ENCODE assay signal across 1 cellular context in the genomic region with DNA sequence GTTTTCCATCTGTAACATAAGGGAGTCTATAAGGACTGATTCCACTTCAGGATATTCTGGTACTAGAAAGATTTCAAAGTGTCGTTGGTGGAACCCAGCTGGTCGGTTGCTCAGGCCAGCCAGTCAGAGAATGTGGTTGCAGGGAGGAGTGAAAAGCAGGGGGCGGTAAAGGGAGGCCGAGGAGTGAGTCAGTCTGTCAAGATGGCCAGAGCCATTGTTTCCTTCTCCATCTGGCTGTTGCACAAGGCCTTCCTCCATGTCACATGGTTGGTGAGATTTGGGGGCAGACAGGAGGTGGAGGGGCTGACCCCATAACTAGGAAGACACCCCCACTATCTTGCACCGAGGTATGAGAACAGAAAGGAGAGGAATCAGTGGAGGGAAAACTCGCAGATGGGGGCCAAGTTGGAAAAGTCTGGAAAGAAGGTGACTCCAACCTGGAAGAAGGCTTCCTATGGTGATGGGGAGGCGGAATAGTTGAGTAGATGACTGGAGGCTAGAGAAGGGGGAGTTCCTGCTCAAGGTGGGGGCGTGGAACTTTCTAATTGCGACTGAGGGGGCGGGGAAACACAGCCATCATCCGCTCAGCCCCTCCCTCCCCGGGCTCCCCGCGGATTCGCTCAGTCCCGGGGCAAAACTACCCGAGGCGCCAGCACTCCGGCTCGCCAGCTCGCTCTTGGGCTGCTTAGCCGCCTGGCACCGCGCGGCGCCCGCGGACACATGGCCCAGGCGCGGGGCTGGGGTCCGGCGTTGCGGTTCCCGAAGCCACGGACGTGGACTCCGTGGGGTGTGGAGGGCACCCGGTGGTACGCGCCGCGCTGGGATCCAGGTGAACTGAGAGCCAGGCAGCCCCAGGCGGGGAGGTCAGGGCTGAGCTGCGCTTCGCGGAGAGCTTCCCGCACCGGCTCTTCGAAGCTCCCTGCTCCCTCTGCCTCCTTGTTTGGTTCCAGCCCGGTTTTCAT.
TF ChIP-seq lines count a peak whose summit lies in the region.

No MANE protein-coding gene starts in this region.

TF ChIP-seq in GM12878, 131 proteins besides CTCF, POLR2A, EP300 and RAD21 (continued from another document):
- TF ChIP-seq, protein P1, sequence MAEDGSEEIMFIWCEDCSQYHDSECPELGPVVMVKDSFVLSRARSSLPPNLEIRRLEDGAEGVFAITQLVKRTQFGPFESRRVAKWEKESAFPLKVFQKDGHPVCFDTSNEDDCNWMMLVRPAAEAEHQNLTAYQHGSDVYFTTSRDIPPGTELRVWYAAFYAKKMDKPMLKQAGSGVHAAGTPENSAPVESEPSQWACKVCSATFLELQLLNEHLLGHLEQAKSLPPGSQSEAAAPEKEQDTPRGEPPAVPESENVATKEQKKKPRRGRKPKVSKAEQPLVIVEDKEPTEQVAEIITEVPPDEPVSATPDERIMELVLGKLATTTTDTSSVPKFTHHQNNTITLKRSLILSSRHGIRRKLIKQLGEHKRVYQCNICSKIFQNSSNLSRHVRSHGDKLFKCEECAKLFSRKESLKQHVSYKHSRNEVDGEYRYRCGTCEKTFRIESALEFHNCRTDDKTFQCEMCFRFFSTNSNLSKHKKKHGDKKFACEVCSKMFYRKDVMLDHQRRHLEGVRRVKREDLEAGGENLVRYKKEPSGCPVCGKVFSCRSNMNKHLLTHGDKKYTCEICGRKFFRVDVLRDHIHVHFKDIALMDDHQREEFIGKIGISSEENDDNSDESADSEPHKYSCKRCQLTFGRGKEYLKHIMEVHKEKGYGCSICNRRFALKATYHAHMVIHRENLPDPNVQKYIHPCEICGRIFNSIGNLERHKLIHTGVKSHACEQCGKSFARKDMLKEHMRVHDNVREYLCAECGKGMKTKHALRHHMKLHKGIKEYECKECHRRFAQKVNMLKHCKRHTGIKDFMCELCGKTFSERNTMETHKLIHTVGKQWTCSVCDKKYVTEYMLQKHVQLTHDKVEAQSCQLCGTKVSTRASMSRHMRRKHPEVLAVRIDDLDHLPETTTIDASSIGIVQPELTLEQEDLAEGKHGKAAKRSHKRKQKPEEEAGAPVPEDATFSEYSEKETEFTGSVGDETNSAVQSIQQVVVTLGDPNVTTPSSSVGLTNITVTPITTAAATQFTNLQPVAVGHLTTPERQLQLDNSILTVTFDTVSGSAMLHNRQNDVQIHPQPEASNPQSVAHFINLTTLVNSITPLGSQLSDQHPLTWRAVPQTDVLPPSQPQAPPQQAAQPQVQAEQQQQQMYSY (CRISPR knock-in tag; IDR thresholded peaks at IDR 0.05): no peak
- TF ChIP-seq RAD51 (IDR thresholded peaks at IDR 0.05) (no peak), SIX5 (IDR thresholded peaks at IDR 0.05; ENCODE audit: low read depth, low read length, severe bottlenecking) (no peak), NR2F1 (conservative IDR thresholded peaks at IDR 0.05) (no peak), POLR2AphosphoS5 (IDR thresholded peaks at IDR 0.05; ENCODE audit: low read length) (no peak)
